ENCODE assay signal across 1 cellular context in the genomic region with DNA sequence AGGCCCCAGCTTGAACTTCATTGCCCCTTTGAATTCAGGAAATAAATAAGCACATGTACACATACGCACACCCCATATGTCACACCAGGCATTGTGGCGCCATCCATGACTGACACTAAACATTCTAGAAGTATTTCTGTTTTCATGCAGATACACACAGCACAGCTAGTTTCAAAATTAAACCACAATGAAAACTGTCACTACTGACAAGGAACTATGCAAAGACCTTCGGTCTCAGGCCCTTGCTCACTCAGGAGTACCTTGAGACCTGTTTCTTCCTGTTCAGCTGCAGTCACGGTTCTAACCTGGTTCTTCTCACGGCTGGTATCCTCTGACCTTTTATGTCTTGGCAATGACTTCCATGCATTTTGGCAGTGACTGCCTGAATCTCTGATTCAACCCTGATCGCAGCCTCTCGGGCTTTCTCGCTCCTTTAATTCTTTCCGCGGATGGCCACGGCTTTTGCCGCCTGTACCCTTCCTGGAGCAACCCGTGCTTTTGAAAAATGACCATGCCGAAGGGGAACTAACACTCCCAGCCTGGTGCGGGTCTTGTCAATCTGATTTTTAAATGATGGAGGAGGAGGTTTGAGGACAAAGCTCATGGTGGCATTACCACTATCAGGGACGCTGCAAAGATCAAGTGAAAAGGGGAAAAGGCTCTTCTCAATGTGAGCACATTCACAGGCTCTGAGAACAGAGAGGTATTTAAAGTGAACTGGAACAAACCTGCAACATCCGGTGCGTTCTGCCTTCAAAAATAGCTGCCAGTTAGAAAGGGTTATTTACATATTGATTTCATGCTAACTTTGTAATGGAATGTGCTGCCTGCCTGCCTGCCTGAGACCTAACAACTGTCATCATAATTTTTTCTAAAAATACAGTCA.
TF ChIP-seq lines count a peak whose summit lies in the region.

No MANE protein-coding gene starts in this region.

TF ChIP-seq in H1, 55 proteins besides CTCF, POLR2A, EP300 and RAD21 (continued from another document):
- no peak for TF ChIP-seq HDAC2 (IDR thresholded peaks at IDR 0.05; ENCODE audit: borderline replicate concordance in 1 of 2, low read depth in 2 of 2, low read length in 2 of 2)
- peak; percentile 39; the same call in 1 of the 2 replicates for TF ChIP-seq TAF1 (IDR thresholded peaks at IDR 0.05; ENCODE audit: low read depth, low read length)
- no peak for TF ChIP-seq FOSL1 (IDR thresholded peaks at IDR 0.05; ENCODE audit: insufficient read depth, low read depth, low read length)
- no peak for TF ChIP-seq TEAD4 (IDR thresholded peaks at IDR 0.05; ENCODE audit: low read depth, low read length)
- TF ChIP-seq, protein P1, sequence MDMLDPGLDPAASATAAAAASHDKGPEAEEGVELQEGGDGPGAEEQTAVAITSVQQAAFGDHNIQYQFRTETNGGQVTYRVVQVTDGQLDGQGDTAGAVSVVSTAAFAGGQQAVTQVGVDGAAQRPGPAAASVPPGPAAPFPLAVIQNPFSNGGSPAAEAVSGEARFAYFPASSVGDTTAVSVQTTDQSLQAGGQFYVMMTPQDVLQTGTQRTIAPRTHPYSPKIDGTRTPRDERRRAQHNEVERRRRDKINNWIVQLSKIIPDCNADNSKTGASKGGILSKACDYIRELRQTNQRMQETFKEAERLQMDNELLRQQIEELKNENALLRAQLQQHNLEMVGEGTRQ (IDR thresholded peaks at IDR 0.05; ENCODE audit: low read length), result no peak
- no peak for TF ChIP-seq PHF8 (conservative IDR thresholded peaks at IDR 0.05; ENCODE audit: low read depth, low read length)
- TF ChIP-seq, protein P2, sequence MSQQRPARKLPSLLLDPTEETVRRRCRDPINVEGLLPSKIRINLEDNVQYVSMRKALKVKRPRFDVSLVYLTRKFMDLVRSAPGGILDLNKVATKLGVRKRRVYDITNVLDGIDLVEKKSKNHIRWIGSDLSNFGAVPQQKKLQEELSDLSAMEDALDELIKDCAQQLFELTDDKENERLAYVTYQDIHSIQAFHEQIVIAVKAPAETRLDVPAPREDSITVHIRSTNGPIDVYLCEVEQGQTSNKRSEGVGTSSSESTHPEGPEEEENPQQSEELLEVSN (IDR thresholded peaks at IDR 0.05), result peak; percentile 42; the same call in 1 of the 2 replicates
- TF ChIP-seq KDM1A (IDR thresholded peaks at IDR 0.05; ENCODE audit: borderline replicate concordance, low read length), result no peak
- no peak for TF ChIP-seq CHD2 (IDR thresholded peaks at IDR 0.05; ENCODE audit: low read length)
- TF ChIP-seq, protein P3, sequence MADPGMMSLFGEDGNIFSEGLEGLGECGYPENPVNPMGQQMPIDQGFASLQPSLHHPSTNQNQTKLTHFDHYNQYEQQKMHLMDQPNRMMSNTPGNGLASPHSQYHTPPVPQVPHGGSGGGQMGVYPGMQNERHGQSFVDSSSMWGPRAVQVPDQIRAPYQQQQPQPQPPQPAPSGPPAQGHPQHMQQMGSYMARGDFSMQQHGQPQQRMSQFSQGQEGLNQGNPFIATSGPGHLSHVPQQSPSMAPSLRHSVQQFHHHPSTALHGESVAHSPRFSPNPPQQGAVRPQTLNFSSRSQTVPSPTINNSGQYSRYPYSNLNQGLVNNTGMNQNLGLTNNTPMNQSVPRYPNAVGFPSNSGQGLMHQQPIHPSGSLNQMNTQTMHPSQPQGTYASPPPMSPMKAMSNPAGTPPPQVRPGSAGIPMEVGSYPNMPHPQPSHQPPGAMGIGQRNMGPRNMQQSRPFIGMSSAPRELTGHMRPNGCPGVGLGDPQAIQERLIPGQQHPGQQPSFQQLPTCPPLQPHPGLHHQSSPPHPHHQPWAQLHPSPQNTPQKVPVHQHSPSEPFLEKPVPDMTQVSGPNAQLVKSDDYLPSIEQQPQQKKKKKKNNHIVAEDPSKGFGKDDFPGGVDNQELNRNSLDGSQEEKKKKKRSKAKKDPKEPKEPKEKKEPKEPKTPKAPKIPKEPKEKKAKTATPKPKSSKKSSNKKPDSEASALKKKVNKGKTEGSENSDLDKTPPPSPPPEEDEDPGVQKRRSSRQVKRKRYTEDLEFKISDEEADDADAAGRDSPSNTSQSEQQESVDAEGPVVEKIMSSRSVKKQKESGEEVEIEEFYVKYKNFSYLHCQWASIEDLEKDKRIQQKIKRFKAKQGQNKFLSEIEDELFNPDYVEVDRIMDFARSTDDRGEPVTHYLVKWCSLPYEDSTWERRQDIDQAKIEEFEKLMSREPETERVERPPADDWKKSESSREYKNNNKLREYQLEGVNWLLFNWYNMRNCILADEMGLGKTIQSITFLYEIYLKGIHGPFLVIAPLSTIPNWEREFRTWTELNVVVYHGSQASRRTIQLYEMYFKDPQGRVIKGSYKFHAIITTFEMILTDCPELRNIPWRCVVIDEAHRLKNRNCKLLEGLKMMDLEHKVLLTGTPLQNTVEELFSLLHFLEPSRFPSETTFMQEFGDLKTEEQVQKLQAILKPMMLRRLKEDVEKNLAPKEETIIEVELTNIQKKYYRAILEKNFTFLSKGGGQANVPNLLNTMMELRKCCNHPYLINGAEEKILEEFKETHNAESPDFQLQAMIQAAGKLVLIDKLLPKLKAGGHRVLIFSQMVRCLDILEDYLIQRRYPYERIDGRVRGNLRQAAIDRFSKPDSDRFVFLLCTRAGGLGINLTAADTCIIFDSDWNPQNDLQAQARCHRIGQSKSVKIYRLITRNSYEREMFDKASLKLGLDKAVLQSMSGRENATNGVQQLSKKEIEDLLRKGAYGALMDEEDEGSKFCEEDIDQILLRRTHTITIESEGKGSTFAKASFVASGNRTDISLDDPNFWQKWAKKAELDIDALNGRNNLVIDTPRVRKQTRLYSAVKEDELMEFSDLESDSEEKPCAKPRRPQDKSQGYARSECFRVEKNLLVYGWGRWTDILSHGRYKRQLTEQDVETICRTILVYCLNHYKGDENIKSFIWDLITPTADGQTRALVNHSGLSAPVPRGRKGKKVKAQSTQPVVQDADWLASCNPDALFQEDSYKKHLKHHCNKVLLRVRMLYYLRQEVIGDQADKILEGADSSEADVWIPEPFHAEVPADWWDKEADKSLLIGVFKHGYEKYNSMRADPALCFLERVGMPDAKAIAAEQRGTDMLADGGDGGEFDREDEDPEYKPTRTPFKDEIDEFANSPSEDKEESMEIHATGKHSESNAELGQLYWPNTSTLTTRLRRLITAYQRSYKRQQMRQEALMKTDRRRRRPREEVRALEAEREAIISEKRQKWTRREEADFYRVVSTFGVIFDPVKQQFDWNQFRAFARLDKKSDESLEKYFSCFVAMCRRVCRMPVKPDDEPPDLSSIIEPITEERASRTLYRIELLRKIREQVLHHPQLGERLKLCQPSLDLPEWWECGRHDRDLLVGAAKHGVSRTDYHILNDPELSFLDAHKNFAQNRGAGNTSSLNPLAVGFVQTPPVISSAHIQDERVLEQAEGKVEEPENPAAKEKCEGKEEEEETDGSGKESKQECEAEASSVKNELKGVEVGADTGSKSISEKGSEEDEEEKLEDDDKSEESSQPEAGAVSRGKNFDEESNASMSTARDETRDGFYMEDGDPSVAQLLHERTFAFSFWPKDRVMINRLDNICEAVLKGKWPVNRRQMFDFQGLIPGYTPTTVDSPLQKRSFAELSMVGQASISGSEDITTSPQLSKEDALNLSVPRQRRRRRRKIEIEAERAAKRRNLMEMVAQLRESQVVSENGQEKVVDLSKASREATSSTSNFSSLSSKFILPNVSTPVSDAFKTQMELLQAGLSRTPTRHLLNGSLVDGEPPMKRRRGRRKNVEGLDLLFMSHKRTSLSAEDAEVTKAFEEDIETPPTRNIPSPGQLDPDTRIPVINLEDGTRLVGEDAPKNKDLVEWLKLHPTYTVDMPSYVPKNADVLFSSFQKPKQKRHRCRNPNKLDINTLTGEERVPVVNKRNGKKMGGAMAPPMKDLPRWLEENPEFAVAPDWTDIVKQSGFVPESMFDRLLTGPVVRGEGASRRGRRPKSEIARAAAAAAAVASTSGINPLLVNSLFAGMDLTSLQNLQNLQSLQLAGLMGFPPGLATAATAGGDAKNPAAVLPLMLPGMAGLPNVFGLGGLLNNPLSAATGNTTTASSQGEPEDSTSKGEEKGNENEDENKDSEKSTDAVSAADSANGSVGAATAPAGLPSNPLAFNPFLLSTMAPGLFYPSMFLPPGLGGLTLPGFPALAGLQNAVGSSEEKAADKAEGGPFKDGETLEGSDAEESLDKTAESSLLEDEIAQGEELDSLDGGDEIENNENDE (IDR thresholded peaks at IDR 0.05; ENCODE audit: insufficient replicate concordance, low read length), result no peak
- no peak for TF ChIP-seq RXRA (IDR thresholded peaks at IDR 0.05; ENCODE audit: insufficient read depth, low read depth, low read length)
- TF ChIP-seq CEBPB (IDR thresholded peaks at IDR 0.05; ENCODE audit: low read depth, low read length), result no peak
- no peak for TF ChIP-seq EGR1 (IDR thresholded peaks at IDR 0.05; ENCODE audit: borderline replicate concordance, low read depth, low read length)
- TF ChIP-seq SIX5 (IDR thresholded peaks at IDR 0.05; ENCODE audit: low read depth, low read length), result no peak
- no peak for TF ChIP-seq RFX5 (IDR thresholded peaks at IDR 0.05; ENCODE audit: borderline replicate concordance, low read depth, low read length)
- TF ChIP-seq SAP30 (IDR thresholded peaks at IDR 0.05; ENCODE audit: insufficient read depth, insufficient replicate concordance, low read length), result no peak
- TF ChIP-seq CHD1 (IDR thresholded peaks at IDR 0.05; ENCODE audit: low read depth, low read length), result no peak
